Comparison of ENCODE assay signal across 35 cellular contexts in the genomic region with DNA sequence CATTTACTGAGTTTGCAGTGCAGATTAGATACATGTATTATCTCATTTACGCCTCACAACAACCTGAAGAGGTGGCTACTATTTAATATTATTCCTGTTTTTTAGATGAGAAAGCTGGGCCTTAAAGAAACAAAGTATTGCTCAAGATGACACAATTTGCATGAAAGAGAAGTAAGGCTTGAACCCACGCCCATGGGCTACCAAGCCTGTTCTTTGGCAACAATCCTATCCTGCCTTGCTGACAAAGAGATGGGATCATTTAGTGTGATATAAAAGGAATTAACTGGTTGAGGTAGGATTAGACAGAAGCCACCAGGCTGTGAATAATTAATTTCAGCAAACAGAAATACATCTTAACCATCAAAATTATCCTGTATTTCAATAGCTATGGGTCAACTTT. TPM values are rescaled to one million over a fixed set of nuclear protein-coding genes. Genes with fewer than 3 reads are reported as not detected.
"Had no signal": no experiment of that assay in that cellular context is flagged by ENCODE, and none has a peak within 500 bp of the region (broad histone marks: within the 10 kb centered on the region; RNA-seq: fewer than 3 reads in every experiment).

No MANE protein-coding gene starts in this region.

- H2AFZ ChIP-seq: neural progenitor cell, parathyroid adenoma had no signal

- H3K9ac ChIP-seq: neural progenitor cell, parathyroid adenoma had no signal

- H3K36me3 ChIP-seq: neural progenitor cell, neutrophil had no signal

- ATAC-seq: natural killer cell; right lobe of liver; stimulated activated memory B cell treated with anti-CD40 and anti-IgM and Interleukin-4, amounts not matched to agents 10 μg/mL and 1 μg/mL and 100 μg/mL, for 72 hours; stimulated activated naive CD8-positive, alpha-beta T cell treated with anti-CD3 and anti-CD28 coated beads, Interleukin-15, Interleukin-2, amounts not matched to agents 100 U/mL and 50 U/mL, for 24 hours; upper lobe of right lung had no signal

- H3K4me2 ChIP-seq: neural progenitor cell, smooth muscle cell had no signal

- H3K4me1 Mint-ChIP-seq: immature natural killer cell; stimulated activated memory B cell treated with anti-CD40 and anti-IgM and Interleukin-4, amounts not matched to agents 10 μg/mL and 1 μg/mL and 100 μg/mL, for 72 hours had no signal

- H3K79me2 ChIP-seq: parathyroid adenoma had no signal

- H3K27ac ChIP-seq: left ventricle myocardium inferior, neural progenitor cell, neutrophil, parathyroid adenoma, right atrium auricular region, right lobe of liver, stomach, testis, thyroid gland, transverse colon, upper lobe of right lung had no signal

- H3K27me3 ChIP-seq: neural progenitor cell, neutrophil, right atrium auricular region, right lobe of liver, stomach, testis, thyroid gland, transverse colon, upper lobe of right lung had no signal

- H3K4me1 ChIP-seq: neural progenitor cell, parathyroid adenoma, right atrium auricular region, right lobe of liver, stomach, testis, thyroid gland, transverse colon, upper lobe of right lung had no signal

- H3K27me3 Mint-ChIP-seq: naive B cell; stimulated activated memory B cell treated with anti-CD40 and anti-IgM and Interleukin-4, amounts not matched to agents 10 μg/mL and 1 μg/mL and 100 μg/mL, for 72 hours had no signal

- DNase-seq: hypothalamus; immature natural killer cell; kidney; left ventricle myocardium inferior; mesendoderm; naive B cell; natural killer cell; nephron progenitor cell; occipital lobe; right lobe of liver; stimulated activated CD4-positive, alpha-beta T cell treated with anti-CD3 and anti-CD28 coated beads, Interleukin-1b, Interleukin-23, amount 100 ng/mL, for 48 hours; stimulated activated CD4-positive, alpha-beta T cell treated with anti-CD3 and anti-CD28 coated beads, Interleukin-2, amount 100 ng/mL, for 48 hours; stimulated activated CD4-positive, alpha-beta T cell treated with anti-CD3 and anti-CD28 coated beads, Interleukin-4, amount 100 ng/mL, for 4 hours; stimulated activated CD8-positive, alpha-beta memory T cell treated with anti-CD3 and anti-CD28 coated beads, Interleukin-4, amount 100 ng/mL, for 48 hours; stimulated activated naive CD8-positive, alpha-beta T cell treated with anti-CD3 and anti-CD28 coated beads, Interleukin-15, Interleukin-2, amounts not matched to agents 100 U/mL and 50 U/mL, for 24 hours; stomach; testis; thyroid gland; transverse colon; upper lobe of right lung had no signal

- H3K4me3 Mint-ChIP-seq: immature natural killer cell; mesothelial cell of epicardium; naive B cell; natural killer cell; nephron progenitor cell; neural progenitor cell; stimulated activated memory B cell treated with anti-CD40 and anti-IgM and Interleukin-4, amounts not matched to agents 10 μg/mL and 1 μg/mL and 100 μg/mL, for 72 hours had no signal

- H3K4me3 ChIP-seq: left ventricle myocardium inferior, lung, neural progenitor cell, right atrium auricular region, right lobe of liver, smooth muscle cell, stomach, testis, thyroid gland, transverse colon, upper lobe of right lung had no signal

- H3K36me3 Mint-ChIP-seq: immature natural killer cell, natural killer cell had no signal

- H3K9me3 ChIP-seq: left ventricle myocardium inferior, neutrophil, right atrium auricular region, right lobe of liver, stomach, testis, thyroid gland, transverse colon, upper lobe of right lung had no signal

- H3K27ac Mint-ChIP-seq: immature natural killer cell; mesothelial cell of epicardium; natural killer cell; nephron progenitor cell; neural progenitor cell; stimulated activated memory B cell treated with anti-CD40 and anti-IgM and Interleukin-4, amounts not matched to agents 10 μg/mL and 1 μg/mL and 100 μg/mL, for 72 hours had no signal

- H3K9me3 Mint-ChIP-seq: immature natural killer cell; mesothelial cell of epicardium; naive B cell; natural killer cell; nephron progenitor cell; neural progenitor cell; stimulated activated memory B cell treated with anti-CD40 and anti-IgM and Interleukin-4, amounts not matched to agents 10 μg/mL and 1 μg/mL and 100 μg/mL, for 72 hours had no signal

RNA-seq across cellular contexts. Expression of gene LDHAL6B, which starts 9.2 kb away (rescaled TPM):
- total RNA-seq: kidney, left ventricle myocardium inferior, lower leg skin, lung, mesothelial cell of epicardium, mononuclear cell, natural killer cell, occipital lobe, osteocyte, posterior vena cava, pulmonary artery endothelial cell, renal cortical epithelial cell, right atrium auricular region, right lobe of liver, skeletal muscle tissue, smooth muscle cell, stomach, transverse colon, upper lobe of right lung had no signal
- polyA plus RNA-seq: immature natural killer cell, smooth muscle cell, stomach had no signal
